Comparison of ENCODE assay signal across 1 cellular context in the genomic region with DNA sequence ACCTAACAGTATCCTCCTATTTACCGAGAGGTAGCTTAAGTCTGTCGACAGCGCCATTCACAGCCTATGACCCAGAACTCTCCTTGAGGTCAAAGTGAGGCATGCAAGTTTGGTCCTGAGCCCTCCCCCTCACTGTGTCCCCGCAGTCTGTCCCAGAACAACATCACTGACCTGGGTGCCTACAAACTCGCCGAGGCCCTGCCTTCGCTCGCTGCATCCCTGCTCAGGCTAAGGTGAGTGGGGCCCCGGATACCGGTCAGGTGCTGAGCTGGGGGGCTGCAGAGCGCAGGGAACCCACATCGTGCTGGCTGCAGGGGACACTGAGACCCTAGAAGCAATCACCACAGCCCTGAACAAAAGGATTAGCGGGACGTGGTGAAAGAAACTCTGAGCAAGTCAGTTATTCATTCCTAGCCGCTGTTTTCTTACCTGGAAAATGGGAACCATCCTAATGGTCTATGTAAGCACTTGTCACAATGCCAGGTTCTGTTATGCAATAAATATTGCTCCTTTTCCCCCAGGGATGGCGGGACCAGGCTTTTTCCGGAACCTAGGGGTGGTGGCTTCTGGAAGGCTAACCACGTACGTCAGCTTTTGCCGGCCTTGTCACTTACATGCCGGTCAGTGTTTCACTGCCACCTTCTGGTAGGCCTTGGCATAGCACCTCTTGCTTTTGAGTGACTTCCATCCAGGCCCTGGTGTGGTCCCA.
TF ChIP-seq lines count a peak whose summit lies in the region.

No MANE protein-coding gene starts in this region.

TF ChIP-seq in HepG2, 621 proteins besides CTCF, POLR2A, EP300 and RAD21 (continued from another document and continues in another):
- TF ChIP-seq, protein P1, sequence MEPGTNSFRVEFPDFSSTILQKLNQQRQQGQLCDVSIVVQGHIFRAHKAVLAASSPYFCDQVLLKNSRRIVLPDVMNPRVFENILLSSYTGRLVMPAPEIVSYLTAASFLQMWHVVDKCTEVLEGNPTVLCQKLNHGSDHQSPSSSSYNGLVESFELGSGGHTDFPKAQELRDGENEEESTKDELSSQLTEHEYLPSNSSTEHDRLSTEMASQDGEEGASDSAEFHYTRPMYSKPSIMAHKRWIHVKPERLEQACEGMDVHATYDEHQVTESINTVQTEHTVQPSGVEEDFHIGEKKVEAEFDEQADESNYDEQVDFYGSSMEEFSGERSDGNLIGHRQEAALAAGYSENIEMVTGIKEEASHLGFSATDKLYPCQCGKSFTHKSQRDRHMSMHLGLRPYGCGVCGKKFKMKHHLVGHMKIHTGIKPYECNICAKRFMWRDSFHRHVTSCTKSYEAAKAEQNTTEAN (CRISPR knock-in tag; conservative IDR thresholded peaks at IDR 0.05) = no peak; the same call in 1 of the 2 replicates
- no peak for TF ChIP-seq SMARCE1 (IDR thresholded peaks at IDR 0.05; ENCODE audit: borderline replicate concordance)
- TF ChIP-seq ZNF446 (CRISPR knock-in tag; IDR thresholded peaks at IDR 0.05) = no peak
- no peak for TF ChIP-seq NR2F6 (IDR thresholded peaks at IDR 0.05)
- peak; percentile 63; the same call in 1 of the 2 replicates for TF ChIP-seq NR2F6 (CRISPR knock-in tag; IDR thresholded peaks at IDR 0.05)
- no peak for TF ChIP-seq LCORL (IDR thresholded peaks at IDR 0.05)
- peak; percentile 73; the same call in 1 of the 2 replicates for TF ChIP-seq LCORL (CRISPR knock-in tag; IDR thresholded peaks at IDR 0.05)
- no peak for TF ChIP-seq ZNF251 (CRISPR knock-in tag; IDR thresholded peaks at IDR 0.05)
- no peak; the same call in 1 of the 2 replicates for TF ChIP-seq CREB1 (IDR thresholded peaks at IDR 0.05)
- TF ChIP-seq CREB1 (CRISPR knock-in tag; IDR thresholded peaks at IDR 0.05) = no peak
- TF ChIP-seq MXD4 (CRISPR knock-in tag; IDR thresholded peaks at IDR 0.05) = peak; percentile 70; the same call in 1 of the 2 replicates
- no peak for TF ChIP-seq ZSCAN20 (CRISPR knock-in tag; IDR thresholded peaks at IDR 0.05; ENCODE audit: borderline replicate concordance)
- TF ChIP-seq IRX3 (CRISPR knock-in tag; IDR thresholded peaks at IDR 0.05; ENCODE audit: borderline replicate concordance, low read depth) = no peak
- TF ChIP-seq, protein P2, sequence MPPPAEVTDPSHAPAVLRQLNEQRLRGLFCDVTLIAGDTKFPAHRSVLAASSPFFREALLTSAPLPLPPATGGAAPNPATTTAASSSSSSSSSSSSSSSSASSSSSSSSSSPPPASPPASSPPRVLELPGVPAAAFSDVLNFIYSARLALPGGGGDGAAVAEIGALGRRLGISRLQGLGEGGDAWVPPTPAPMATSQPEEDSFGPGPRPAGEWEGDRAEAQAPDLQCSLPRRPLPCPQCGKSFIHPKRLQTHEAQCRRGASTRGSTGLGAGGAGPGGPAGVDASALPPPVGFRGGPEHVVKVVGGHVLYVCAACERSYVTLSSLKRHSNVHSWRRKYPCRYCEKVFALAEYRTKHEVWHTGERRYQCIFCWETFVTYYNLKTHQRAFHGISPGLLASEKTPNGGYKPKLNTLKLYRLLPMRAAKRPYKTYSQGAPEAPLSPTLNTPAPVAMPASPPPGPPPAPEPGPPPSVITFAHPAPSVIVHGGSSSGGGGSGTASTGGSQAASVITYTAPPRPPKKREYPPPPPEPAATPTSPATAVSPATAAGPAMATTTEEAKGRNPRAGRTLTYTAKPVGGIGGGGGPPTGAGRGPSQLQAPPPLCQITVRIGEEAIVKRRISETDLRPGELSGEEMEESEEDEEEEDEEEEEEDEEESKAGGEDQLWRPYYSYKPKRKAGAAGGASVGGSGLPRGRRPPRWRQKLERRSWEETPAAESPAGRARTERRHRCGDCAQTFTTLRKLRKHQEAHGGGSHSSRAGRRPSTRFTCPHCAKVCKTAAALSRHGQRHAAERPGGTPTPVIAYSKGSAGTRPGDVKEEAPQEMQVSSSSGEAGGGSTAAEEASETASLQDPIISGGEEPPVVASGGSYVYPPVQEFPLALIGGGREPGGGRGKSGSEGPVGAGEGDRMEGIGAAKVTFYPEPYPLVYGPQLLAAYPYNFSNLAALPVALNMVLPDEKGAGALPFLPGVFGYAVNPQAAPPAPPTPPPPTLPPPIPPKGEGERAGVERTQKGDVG (CRISPR knock-in tag; IDR thresholded peaks at IDR 0.05; ENCODE audit: borderline replicate concordance) = peak; percentile 62; the same call in 1 of the 2 replicates
- TF ChIP-seq MBD4 (IDR thresholded peaks at IDR 0.05; ENCODE audit: borderline replicate concordance, low read length) = no peak
- TF ChIP-seq, protein P3, sequence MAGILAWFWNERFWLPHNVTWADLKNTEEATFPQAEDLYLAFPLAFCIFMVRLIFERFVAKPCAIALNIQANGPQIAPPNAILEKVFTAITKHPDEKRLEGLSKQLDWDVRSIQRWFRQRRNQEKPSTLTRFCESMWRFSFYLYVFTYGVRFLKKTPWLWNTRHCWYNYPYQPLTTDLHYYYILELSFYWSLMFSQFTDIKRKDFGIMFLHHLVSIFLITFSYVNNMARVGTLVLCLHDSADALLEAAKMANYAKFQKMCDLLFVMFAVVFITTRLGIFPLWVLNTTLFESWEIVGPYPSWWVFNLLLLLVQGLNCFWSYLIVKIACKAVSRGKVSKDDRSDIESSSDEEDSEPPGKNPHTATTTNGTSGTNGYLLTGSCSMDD (CRISPR knock-in tag; IDR thresholded peaks at IDR 0.05) = no peak
- TF ChIP-seq, protein P4, sequence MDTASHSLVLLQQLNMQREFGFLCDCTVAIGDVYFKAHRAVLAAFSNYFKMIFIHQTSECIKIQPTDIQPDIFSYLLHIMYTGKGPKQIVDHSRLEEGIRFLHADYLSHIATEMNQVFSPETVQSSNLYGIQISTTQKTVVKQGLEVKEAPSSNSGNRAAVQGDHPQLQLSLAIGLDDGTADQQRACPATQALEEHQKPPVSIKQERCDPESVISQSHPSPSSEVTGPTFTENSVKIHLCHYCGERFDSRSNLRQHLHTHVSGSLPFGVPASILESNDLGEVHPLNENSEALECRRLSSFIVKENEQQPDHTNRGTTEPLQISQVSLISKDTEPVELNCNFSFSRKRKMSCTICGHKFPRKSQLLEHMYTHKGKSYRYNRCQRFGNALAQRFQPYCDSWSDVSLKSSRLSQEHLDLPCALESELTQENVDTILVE (CRISPR knock-in tag; IDR thresholded peaks at IDR 0.05) = peak; percentile 78; the same call in 1 of the 2 replicates
- TF ChIP-seq, protein P5, sequence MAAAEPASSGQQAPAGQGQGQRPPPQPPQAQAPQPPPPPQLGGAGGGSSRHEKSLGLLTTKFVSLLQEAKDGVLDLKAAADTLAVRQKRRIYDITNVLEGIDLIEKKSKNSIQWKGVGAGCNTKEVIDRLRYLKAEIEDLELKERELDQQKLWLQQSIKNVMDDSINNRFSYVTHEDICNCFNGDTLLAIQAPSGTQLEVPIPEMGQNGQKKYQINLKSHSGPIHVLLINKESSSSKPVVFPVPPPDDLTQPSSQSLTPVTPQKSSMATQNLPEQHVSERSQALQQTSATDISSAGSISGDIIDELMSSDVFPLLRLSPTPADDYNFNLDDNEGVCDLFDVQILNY (CRISPR knock-in tag; conservative IDR thresholded peaks at IDR 0.05) = no peak
- no peak for TF ChIP-seq HOXA7 (CRISPR knock-in tag; IDR thresholded peaks at IDR 0.05)
- TF ChIP-seq ZFP36 (IDR thresholded peaks at IDR 0.05; ENCODE audit: borderline replicate concordance, low read depth, low read length, partially characterized antibody) = peak; percentile 56
- TF ChIP-seq ZNF878 (CRISPR knock-in tag; IDR thresholded peaks at IDR 0.05) = no peak
- peak; percentile 75 for TF ChIP-seq SALL1 (CRISPR knock-in tag; IDR thresholded peaks at IDR 0.05)
- no peak for TF ChIP-seq ZNF382 (CRISPR knock-in tag; IDR thresholded peaks at IDR 0.05; ENCODE audit: borderline replicate concordance)
- 0 out of 2 replicates have a peak, but pooled peaks have one; percentile 57 for TF ChIP-seq ZNF782 (CRISPR knock-in tag; IDR thresholded peaks at IDR 0.05; ENCODE audit: borderline replicate concordance)
- TF ChIP-seq ZNF749 (CRISPR knock-in tag; IDR thresholded peaks at IDR 0.05; ENCODE audit: borderline replicate concordance) = no peak
- TF ChIP-seq KMT2B (CRISPR knock-in tag; IDR thresholded peaks at IDR 0.05) = no peak
- no peak for TF ChIP-seq ATRX (CRISPR knock-in tag; IDR thresholded peaks at IDR 0.05; ENCODE audit: borderline replicate concordance)
- 0 out of 2 replicates have a peak, but pooled peaks have one; percentile 45 for TF ChIP-seq MAFG (CRISPR knock-in tag; IDR thresholded peaks at IDR 0.05)
- TF ChIP-seq ZEB1 (IDR thresholded peaks at IDR 0.05; ENCODE audit: insufficient replicate concordance, low read depth) = no peak
- TF ChIP-seq RXRA (CRISPR knock-in tag; IDR thresholded peaks at IDR 0.05) = no peak; the same call in none of the 2 replicates
- TF ChIP-seq, protein P6, sequence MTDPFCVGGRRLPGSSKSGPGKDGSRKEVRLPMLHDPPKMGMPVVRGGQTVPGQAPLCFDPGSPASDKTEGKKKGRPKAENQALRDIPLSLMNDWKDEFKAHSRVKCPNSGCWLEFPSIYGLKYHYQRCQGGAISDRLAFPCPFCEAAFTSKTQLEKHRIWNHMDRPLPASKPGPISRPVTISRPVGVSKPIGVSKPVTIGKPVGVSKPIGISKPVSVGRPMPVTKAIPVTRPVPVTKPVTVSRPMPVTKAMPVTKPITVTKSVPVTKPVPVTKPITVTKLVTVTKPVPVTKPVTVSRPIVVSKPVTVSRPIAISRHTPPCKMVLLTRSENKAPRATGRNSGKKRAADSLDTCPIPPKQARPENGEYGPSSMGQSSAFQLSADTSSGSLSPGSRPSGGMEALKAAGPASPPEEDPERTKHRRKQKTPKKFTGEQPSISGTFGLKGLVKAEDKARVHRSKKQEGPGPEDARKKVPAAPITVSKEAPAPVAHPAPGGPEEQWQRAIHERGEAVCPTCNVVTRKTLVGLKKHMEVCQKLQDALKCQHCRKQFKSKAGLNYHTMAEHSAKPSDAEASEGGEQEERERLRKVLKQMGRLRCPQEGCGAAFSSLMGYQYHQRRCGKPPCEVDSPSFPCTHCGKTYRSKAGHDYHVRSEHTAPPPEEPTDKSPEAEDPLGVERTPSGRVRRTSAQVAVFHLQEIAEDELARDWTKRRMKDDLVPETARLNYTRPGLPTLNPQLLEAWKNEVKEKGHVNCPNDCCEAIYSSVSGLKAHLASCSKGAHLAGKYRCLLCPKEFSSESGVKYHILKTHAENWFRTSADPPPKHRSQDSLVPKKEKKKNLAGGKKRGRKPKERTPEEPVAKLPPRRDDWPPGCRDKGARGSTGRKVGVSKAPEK (CRISPR knock-in tag; IDR thresholded peaks at IDR 0.05; ENCODE audit: borderline replicate concordance) = peak; percentile 62; the same call in 1 of the 2 replicates
- peak; percentile 11; the same call in 1 of the 2 replicates for TF ChIP-seq MTA1 (CRISPR knock-in tag; IDR thresholded peaks at IDR 0.05; ENCODE audit: borderline replicate concordance)
- peak; percentile 82 for TF ChIP-seq SAP130 (CRISPR knock-in tag; IDR thresholded peaks at IDR 0.05; ENCODE audit: low read depth)
- TF ChIP-seq ZNF550 (CRISPR knock-in tag; IDR thresholded peaks at IDR 0.05; ENCODE audit: borderline replicate concordance) = no peak
- TF ChIP-seq KDM1A (CRISPR knock-in tag; IDR thresholded peaks at IDR 0.05) = no peak
- TF ChIP-seq, protein P7, sequence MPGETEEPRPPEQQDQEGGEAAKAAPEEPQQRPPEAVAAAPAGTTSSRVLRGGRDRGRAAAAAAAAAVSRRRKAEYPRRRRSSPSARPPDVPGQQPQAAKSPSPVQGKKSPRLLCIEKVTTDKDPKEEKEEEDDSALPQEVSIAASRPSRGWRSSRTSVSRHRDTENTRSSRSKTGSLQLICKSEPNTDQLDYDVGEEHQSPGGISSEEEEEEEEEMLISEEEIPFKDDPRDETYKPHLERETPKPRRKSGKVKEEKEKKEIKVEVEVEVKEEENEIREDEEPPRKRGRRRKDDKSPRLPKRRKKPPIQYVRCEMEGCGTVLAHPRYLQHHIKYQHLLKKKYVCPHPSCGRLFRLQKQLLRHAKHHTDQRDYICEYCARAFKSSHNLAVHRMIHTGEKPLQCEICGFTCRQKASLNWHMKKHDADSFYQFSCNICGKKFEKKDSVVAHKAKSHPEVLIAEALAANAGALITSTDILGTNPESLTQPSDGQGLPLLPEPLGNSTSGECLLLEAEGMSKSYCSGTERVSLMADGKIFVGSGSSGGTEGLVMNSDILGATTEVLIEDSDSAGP (CRISPR knock-in tag; IDR thresholded peaks at IDR 0.05; ENCODE audit: borderline replicate concordance) = peak; percentile 71
- TF ChIP-seq, protein P8, sequence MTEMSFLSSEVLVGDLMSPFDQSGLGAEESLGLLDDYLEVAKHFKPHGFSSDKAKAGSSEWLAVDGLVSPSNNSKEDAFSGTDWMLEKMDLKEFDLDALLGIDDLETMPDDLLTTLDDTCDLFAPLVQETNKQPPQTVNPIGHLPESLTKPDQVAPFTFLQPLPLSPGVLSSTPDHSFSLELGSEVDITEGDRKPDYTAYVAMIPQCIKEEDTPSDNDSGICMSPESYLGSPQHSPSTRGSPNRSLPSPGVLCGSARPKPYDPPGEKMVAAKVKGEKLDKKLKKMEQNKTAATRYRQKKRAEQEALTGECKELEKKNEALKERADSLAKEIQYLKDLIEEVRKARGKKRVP (CRISPR knock-in tag; IDR thresholded peaks at IDR 0.05) = no peak
- TF ChIP-seq CCDC6 (CRISPR knock-in tag; IDR thresholded peaks at IDR 0.05) = no peak
- TF ChIP-seq TCF7 (IDR thresholded peaks at IDR 0.05; ENCODE audit: low read depth) = no peak
- no peak for TF ChIP-seq RFX5 (IDR thresholded peaks at IDR 0.05; ENCODE audit: low read depth, low read length)
- TF ChIP-seq, protein P9, sequence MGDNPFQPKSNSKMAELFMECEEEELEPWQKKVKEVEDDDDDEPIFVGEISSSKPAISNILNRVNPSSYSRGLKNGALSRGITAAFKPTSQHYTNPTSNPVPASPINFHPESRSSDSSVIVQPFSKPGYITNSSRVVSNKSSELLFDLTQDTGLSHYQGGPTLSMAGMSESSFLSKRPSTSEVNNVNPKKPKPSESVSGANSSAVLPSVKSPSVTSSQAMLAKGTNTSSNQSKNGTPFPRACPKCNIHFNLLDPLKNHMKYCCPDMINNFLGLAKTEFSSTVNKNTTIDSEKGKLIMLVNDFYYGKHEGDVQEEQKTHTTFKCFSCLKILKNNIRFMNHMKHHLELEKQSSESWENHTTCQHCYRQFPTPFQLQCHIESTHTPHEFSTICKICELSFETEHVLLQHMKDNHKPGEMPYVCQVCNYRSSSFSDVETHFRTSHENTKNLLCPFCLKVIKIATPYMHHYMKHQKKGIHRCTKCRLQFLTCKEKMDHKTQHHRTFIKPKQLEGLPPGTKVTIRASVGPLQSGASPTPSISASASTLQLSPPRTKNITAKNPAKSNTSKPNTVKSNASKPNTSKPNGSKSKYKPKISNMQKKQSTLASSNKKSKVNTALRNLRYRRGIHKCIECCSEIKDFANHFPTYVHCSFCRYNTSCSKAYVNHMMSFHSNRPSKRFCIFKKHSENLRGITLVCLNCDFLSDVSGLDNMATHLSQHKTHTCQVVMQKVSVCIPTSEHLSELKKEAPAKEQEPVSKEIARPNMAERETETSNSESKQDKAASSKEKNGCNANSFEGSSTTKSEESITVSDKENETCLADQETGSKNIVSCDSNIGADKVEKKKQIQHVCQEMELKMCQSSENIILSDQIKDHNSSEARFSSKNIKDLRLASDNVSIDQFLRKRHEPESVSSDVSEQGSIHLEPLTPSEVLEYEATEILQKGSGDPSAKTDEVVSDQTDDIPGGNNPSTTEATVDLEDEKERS (CRISPR knock-in tag; IDR thresholded peaks at IDR 0.05) = no peak
- TF ChIP-seq RORA (CRISPR knock-in tag; IDR thresholded peaks at IDR 0.05) = no peak
- TF ChIP-seq AKAP8 (CRISPR knock-in tag; IDR thresholded peaks at IDR 0.05) = 0 out of 2 replicates have a peak, but pooled peaks have one; percentile 23
